17 cellular contexts compared by ENCODE assay signal in the genomic region with DNA sequence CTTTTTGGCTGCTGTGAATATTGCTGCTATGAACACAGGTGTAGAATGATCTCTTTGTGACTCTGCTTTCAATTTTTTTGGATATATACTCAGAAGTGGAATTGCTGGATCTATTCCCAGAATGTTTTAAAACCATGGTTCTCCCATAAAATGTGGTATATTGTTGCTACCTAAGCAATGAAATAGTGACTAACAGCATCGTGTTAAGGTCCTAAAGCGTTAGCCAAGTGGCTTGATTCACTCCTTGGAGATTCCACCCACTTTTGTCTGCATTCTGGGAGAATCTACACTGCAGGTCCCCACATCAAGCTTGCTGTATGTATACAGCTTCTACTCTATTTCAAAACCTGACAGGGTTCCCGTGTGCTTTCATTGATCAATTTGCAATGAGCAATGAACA.
A peak's percentile ranks its signal among the peaks of the same experiment; 100 is the strongest.
DNase-seq lines count a peak whose midpoint lies in the region; ATAC-seq and TF ChIP-seq lines count a peak whose summit lies in the region.
"Had no signal": no experiment of that assay in that cellular context is flagged by ENCODE, and none has a peak within 500 bp of the region (broad histone marks: within the 10 kb centered on the region; RNA-seq: fewer than 3 reads in every experiment).

No MANE protein-coding gene starts in this region.

- peaks cover 2% of the 10 kb centered on the region for H3K9me3 Mint-ChIP-seq in activated T-cell treated with anti-CD3 and anti-CD28 coated beads, Interleukin-2, amount 50 U/mL, for 24 hours
- no peaks in the 10 kb centered on the region for H3K9me3 Mint-ChIP-seq in HFFc6
- H3K9me3 Mint-ChIP-seq in activated T-helper 17 cell treated with anti-CD3 and anti-CD28 coated beads, Interleukin-2, amount 50 U/mL, for 72 hours, result no peaks in the 10 kb centered on the region
- no peaks in the 10 kb centered on the region for H3K9me3 Mint-ChIP-seq in memory B cell

- no peak for ATAC-seq in activated T-helper 17 cell treated with anti-CD3 and anti-CD28 coated beads, Interleukin-2, amount 50 U/mL, for 72 hours (replicated peaks)
- ATAC-seq in memory B cell (ENCODE audit: low read depth), result no peak
- ATAC-seq in GM21825 (IDR thresholded peaks at IDR 0.05; ENCODE audit: unreplicated experiment), result no peak
- ATAC-seq in GM21717 (IDR thresholded peaks at IDR 0.05; ENCODE audit: unreplicated experiment), result no peak
- ATAC-seq in right cardiac atrium, result no peak
- ATAC-seq: left cardiac atrium, T-helper 17 cell had no signal

- H3K4me1 ChIP-seq in right cardiac atrium (ENCODE audit: control insufficient read depth, insufficient read depth, low read length), result peaks cover 7% of the 10 kb centered on the region
- H3K4me1 ChIP-seq: Caco-2 had no signal

- no peaks in the 10 kb centered on the region for H3K27me3 ChIP-seq in right cardiac atrium (ENCODE audit: control insufficient read depth, insufficient read depth)
- H3K27me3 ChIP-seq: spleen had no signal

- H3K4me3 Mint-ChIP-seq in activated T-cell treated with anti-CD3 and anti-CD28 coated beads, Interleukin-2, amount 50 U/mL, for 24 hours, result peak overlapping the region; percentile 11
- H3K4me3 Mint-ChIP-seq in HFFc6, result peak overlapping the region; percentile 66
- H3K4me3 Mint-ChIP-seq in activated T-helper 17 cell treated with anti-CD3 and anti-CD28 coated beads, Interleukin-2, amount 50 U/mL, for 72 hours, result peak overlapping the region; percentile 70
- no peak overlapping the region for H3K4me3 Mint-ChIP-seq in memory B cell
- H3K4me3 Mint-ChIP-seq: T-helper 17 cell had no signal

- no peaks in the 10 kb centered on the region for H3K27me3 Mint-ChIP-seq in activated T-cell treated with anti-CD3 and anti-CD28 coated beads, Interleukin-2, amount 50 U/mL, for 24 hours
- no peaks in the 10 kb centered on the region; the same call in 1 of the 2 replicates for H3K27me3 Mint-ChIP-seq in HFFc6 (ENCODE audit: insufficient read depth)
- no peaks in the 10 kb centered on the region for H3K27me3 Mint-ChIP-seq in activated T-helper 17 cell treated with anti-CD3 and anti-CD28 coated beads, Interleukin-2, amount 50 U/mL, for 72 hours
- no peaks in the 10 kb centered on the region for H3K27me3 Mint-ChIP-seq in memory B cell
- H3K27me3 Mint-ChIP-seq: T-helper 17 cell had no signal

- no peak overlapping the region for H3K4me3 ChIP-seq in right cardiac atrium (ENCODE audit: low read length)
- H3K4me3 ChIP-seq: spleen had no signal

- H3K27ac Mint-ChIP-seq in activated T-cell treated with anti-CD3 and anti-CD28 coated beads, Interleukin-2, amount 50 U/mL, for 24 hours, result peak overlapping the region; percentile 98
- H3K27ac Mint-ChIP-seq in HFFc6, result peak overlapping the region; percentile 80
- peak overlapping the region; percentile 97 for H3K27ac Mint-ChIP-seq in activated T-helper 17 cell treated with anti-CD3 and anti-CD28 coated beads, Interleukin-2, amount 50 U/mL, for 72 hours
- H3K27ac Mint-ChIP-seq in memory B cell, result peak overlapping the region; percentile 82

- TF ChIP-seq CTCF in HFFc6 (IDR thresholded peaks at IDR 0.05), result no peak

- H3K36me3 Mint-ChIP-seq in activated T-cell treated with anti-CD3 and anti-CD28 coated beads, Interleukin-2, amount 50 U/mL, for 24 hours (ENCODE audit: low read depth), result peaks cover 87% of the 10 kb centered on the region
- H3K36me3 Mint-ChIP-seq in HFFc6 (ENCODE audit: low read depth) (peaks cover 43% of the 10 kb centered on the region), memory B cell (no peaks in the 10 kb centered on the region)
- H3K36me3 Mint-ChIP-seq in activated T-helper 17 cell treated with anti-CD3 and anti-CD28 coated beads, Interleukin-2, amount 50 U/mL, for 72 hours (ENCODE audit: low read depth), result peaks cover 60% of the 10 kb centered on the region

- intact Hi-C loops in right cardiac atrium (cut with DNase I), result no loop called here

- 94% methylated on average over 3 of the region's 3 CpGs for WGBS in right cardiac atrium

- H3K4me1 Mint-ChIP-seq in activated T-cell treated with anti-CD3 and anti-CD28 coated beads, Interleukin-2, amount 50 U/mL, for 24 hours (ENCODE audit: low read depth), result peaks cover 77% of the 10 kb centered on the region
- H3K4me1 Mint-ChIP-seq in HFFc6 (ENCODE audit: low read depth), result peaks cover 97% of the 10 kb centered on the region
- H3K4me1 Mint-ChIP-seq in activated T-helper 17 cell treated with anti-CD3 and anti-CD28 coated beads, Interleukin-2, amount 50 U/mL, for 72 hours, result peaks cover 34% of the 10 kb centered on the region
- peaks cover 14% of the 10 kb centered on the region for H3K4me1 Mint-ChIP-seq in memory B cell

- DNase-seq in activated T-cell treated with anti-CD3 and anti-CD28 coated beads, Interleukin-2, amount 50 U/mL, for 24 hours, result no peak
- no peak for DNase-seq in activated T-cell treated with anti-CD3 and anti-CD28 coated beads, Interleukin-2, amount 50 U/mL, for 48 hours
- peak; percentile 66 for DNase-seq in HFFc6
- DNase-seq in memory B cell (ENCODE audit: low spot score in 2 of 2), result no peak
- DNase-seq in right cardiac atrium, result no peak
- DNase-seq: Caco-2; effector CD8-positive, alpha-beta T cell; hypothalamus; left cardiac atrium; NCI-H1092 treated with DMSO at 0.1 percent for 48 hours; RPMI8226; spleen; T-helper 17 cell had no signal

- H3K9me3 ChIP-seq in right cardiac atrium (ENCODE audit: control insufficient read depth, low read length), result no peaks in the 10 kb centered on the region
- H3K9me3 ChIP-seq: Caco-2, spleen had no signal

- H3K27ac ChIP-seq in right cardiac atrium (ENCODE audit: low read length), result no peak overlapping the region
- H3K27ac ChIP-seq: parathyroid adenoma had no signal
